Comparison of ENCODE assay signal across 9 cellular contexts in the genomic region with DNA sequence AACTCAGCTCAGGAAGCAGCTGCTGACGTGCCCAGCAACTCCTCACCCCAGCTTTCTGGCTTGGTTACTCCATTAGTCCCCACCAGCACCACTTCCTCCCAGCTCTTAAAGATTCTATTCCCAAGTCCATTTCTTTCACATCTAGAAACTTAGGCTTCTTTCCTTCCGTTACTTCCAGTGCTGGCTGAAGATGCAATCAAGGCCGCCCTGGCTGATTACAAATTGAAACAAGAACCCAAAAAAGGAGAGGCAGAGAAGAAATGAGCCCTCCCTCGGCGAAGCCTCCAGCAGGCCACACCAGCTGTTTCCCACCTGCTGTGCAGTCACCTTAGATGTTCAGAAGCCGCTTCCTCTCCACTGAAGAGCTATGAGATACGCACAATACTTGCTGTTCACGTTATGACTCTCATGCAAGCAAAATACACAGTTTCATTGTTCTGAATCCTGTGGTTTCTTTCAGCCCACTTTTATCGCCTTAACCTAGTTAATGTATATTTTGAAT. TPM values are rescaled to one million over a fixed set of nuclear protein-coding genes. Genes with fewer than 3 reads are reported as not detected.
DNase-seq lines count a peak whose midpoint lies in the region; ATAC-seq and FAIRE-seq lines count a peak whose summit lies in the region.
"Had no signal": no experiment of that assay in that cellular context is flagged by ENCODE, and none has a peak within 500 bp of the region (broad histone marks: within the 10 kb centered on the region; RNA-seq: fewer than 3 reads in every experiment).

No MANE protein-coding gene starts in this region.

- no peaks in the 10 kb centered on the region for H3K27me3 Mint-ChIP-seq in activated T-cell treated with anti-CD3 and anti-CD28 coated beads, Interleukin-2, amount 50 U/mL, for 72 hours (ENCODE audit: low read depth)

- peaks cover 12 to 20% of the 10 kb centered on the region in 2 donors for H3K36me3 ChIP-seq in small intestine (ENCODE audit: control insufficient read depth in 2 of 2, insufficient read depth in 2 of 2, low read length in 2 of 2)

- H3K9me3 ChIP-seq in small intestine (ENCODE audit: control insufficient read depth, low read depth) = no peaks in the 10 kb centered on the region

- peak overlapping the region; percentile 83 for H3K27ac Mint-ChIP-seq in activated T-cell treated with anti-CD3 and anti-CD28 coated beads, Interleukin-2, amount 50 U/mL, for 72 hours

- H3K36me3 Mint-ChIP-seq in activated T-cell treated with anti-CD3 and anti-CD28 coated beads, Interleukin-2, amount 50 U/mL, for 72 hours (ENCODE audit: insufficient read depth in 2 of 2) = peaks cover 14 to 26% of the 10 kb centered on the region in 2 donors

- no peaks in the 10 kb centered on the region for H3K27me3 ChIP-seq in small intestine (ENCODE audit: control insufficient read depth in 2 of 2, insufficient read depth in 2 of 2, low read length in 2 of 2)

- FAIRE-seq in small intestine (lab: Jason Lieb, UNC) = no peak
- FAIRE-seq: astrocyte had no signal

- 60 to 82% (median 61%) methylated on average over 9 of the region's 9 CpGs for WGBS in small intestine, 3 donors

- H3K27ac ChIP-seq in small intestine (ENCODE audit: low read depth in 1 of 2, low read length in 1 of 2) = peak overlapping the region; percentile 41 to 91

- peak overlapping the region; percentile 84 to 88 for H3K4me3 Mint-ChIP-seq in activated T-cell treated with anti-CD3 and anti-CD28 coated beads, Interleukin-2, amount 50 U/mL, for 72 hours

- H3K4me1 ChIP-seq in small intestine (ENCODE audit: control insufficient read depth in 2 of 2, insufficient read depth in 1 of 2, low read depth in 1 of 2, low read length in 1 of 2) = peaks cover 0 to 3% of the 10 kb centered on the region in 2 donors

- H3K4me3 ChIP-seq in small intestine (ENCODE audit: low read depth in 1 of 2, low read length in 2 of 2) = no peak overlapping the region

- DNase-seq in DMS79 treated with DMSO at 0.1 percent for 48 hours (lab: John Stamatoyannopoulos, UW) (peak; percentile 58), NCI-H146 (lab: John Stamatoyannopoulos, UW) (peak; percentile 43), small intestine (peak; percentile 28), NCI-H82 treated with DMSO at 0.1 percent for 48 hours (lab: John Stamatoyannopoulos, UW; ENCODE audit: unreplicated experiment) (no peak), NCI-H82 (lab: John Stamatoyannopoulos, UW) (no peak), UCSD-AML1 (lab: John Stamatoyannopoulos, UW; ENCODE audit: unreplicated experiment) (no peak)
- DNase-seq in activated T-cell treated with anti-CD3 and anti-CD28 coated beads, Interleukin-2, amount 50 U/mL, for 72 hours = peak; percentile 78 to 83

- ATAC-seq in GM21576 (IDR thresholded peaks at IDR 0.05; ENCODE audit: unreplicated experiment) = peak; percentile 80
- ATAC-seq in activated T-cell treated with anti-CD3 and anti-CD28 coated beads, Interleukin-2, amount 50 U/mL, for 72 hours (replicated peaks in 1 of 2) = peak; percentile 88 to 92

- H3K9me3 Mint-ChIP-seq in activated T-cell treated with anti-CD3 and anti-CD28 coated beads, Interleukin-2, amount 50 U/mL, for 72 hours = no peaks in the 10 kb centered on the region

- H3K4me1 Mint-ChIP-seq in activated T-cell treated with anti-CD3 and anti-CD28 coated beads, Interleukin-2, amount 50 U/mL, for 72 hours (ENCODE audit: low read depth) = peaks cover 89% of the 10 kb centered on the region

RNA-seq across cellular contexts. Expression of gene ISCU, which starts 6.3 kb away (rescaled TPM):
- 100 to 1,000 TPM; 115 to 139 TPM for total RNA-seq in activated T-cell treated with anti-CD3 and anti-CD28 coated beads, Interleukin-2, amount 50 U/mL, for 72 hours
- polyA plus RNA-seq in small intestine = 100 to 1,000 TPM; 112 to 178 (median 153) TPM

RNA-seq across cellular contexts. Expression of gene SART3, which starts 7.7 kb away (rescaled TPM):
- 10 to 100 TPM; 75.7 to 78.8 TPM for total RNA-seq in activated T-cell treated with anti-CD3 and anti-CD28 coated beads, Interleukin-2, amount 50 U/mL, for 72 hours
- 10 to 100 TPM; 15.9 to 19.8 (median 19.5) TPM for polyA plus RNA-seq in small intestine

RNA-seq across cellular contexts. Expression of gene TMEM119, which starts 29.2 kb away (rescaled TPM):
- under 1 TPM; 0.65 to 0.74 TPM for total RNA-seq in activated T-cell treated with anti-CD3 and anti-CD28 coated beads, Interleukin-2, amount 50 U/mL, for 72 hours
- polyA plus RNA-seq in small intestine = 1 to 10 TPM in 2 of 3 donors, under 1 TPM in 1; 0.67 to 6.9 (median 5.1) TPM

RNA-seq across cellular contexts. Expression of gene FICD, which starts 53.6 kb away (rescaled TPM):
- total RNA-seq in activated T-cell treated with anti-CD3 and anti-CD28 coated beads, Interleukin-2, amount 50 U/mL, for 72 hours = 1 to 10 TPM; 4.0 to 7.7 TPM
- 1 to 10 TPM in 1 of 3 donors, under 1 TPM in 2; 0.81 to 2.2 (median 0.89) TPM for polyA plus RNA-seq in small intestine

Comparison
In these comparisons a context has a peak if more than half of its experiments do, and no peak if none do; other contexts are left out.
1. DNase-seq: peak in DMS79 treated with DMSO at 0.1 percent for 48 hours (single experiment), NCI-H146 (single experiment), activated T-cell treated with anti-CD3 and anti-CD28 coated beads, Interleukin-2, amount 50 U/mL, for 72 hours (2 of 2) and small intestine (single experiment); none in NCI-H82 treated with DMSO at 0.1 percent for 48 hours (single experiment), NCI-H82 (single experiment) and UCSD-AML1 (single experiment).